8 cellular contexts compared by ENCODE assay signal in genomic region chr5:43120720-43121564, GRCh38. TPM values are rescaled to one million over a fixed set of nuclear protein-coding genes. Genes with fewer than 3 reads are reported as not detected.
A peak's percentile ranks its signal among the peaks of the same experiment; 100 is the strongest.
DNase-seq lines count a peak whose midpoint lies in the region; ATAC-seq and TF ChIP-seq lines count a peak whose summit lies in the region.

ZNF131 (plus strand) TSS chr5:43120914; CDS start chr5:43122054, 1,140 bp downstream.

- H3K27me3 ChIP-seq in SU-DHL-6 (ENCODE audit: low read length) (no peaks in the 10 kb centered on the region), parathyroid adenoma (ENCODE audit: control insufficient read depth, insufficient read depth, low read length) (no peaks in the 10 kb centered on the region), tibial nerve (no peaks in the 10 kb centered on the region)

- peak within 1 kb of the TSS; percentile 90 for H3K4me3 ChIP-seq in SU-DHL-6 (ENCODE audit: insufficient read depth, low read length, poor library complexity, severe bottlenecking)
- H3K4me3 ChIP-seq in parathyroid adenoma (ENCODE audit: low read depth, low read length) = peak within 1 kb of the TSS; percentile 96
- peak within 1 kb of the TSS; percentile 69 to 90 (median 80) for H3K4me3 ChIP-seq in tibial nerve

- H3K9me2 ChIP-seq in SU-DHL-6 (replicated peaks; ENCODE audit: insufficient read depth, low read length) = no peaks in the 10 kb centered on the region

- H3K27ac ChIP-seq in SU-DHL-6 (ENCODE audit: low read depth, low read length) (peak within 1 kb of the TSS; percentile 84), parathyroid adenoma (peak within 1 kb of the TSS; percentile 93), tibial nerve (peak within 1 kb of the TSS; percentile 96 to 99 (median 99))

- no peaks in the 10 kb centered on the region for H4K20me1 ChIP-seq in SU-DHL-6 (ENCODE audit: low read depth, low read length)

- peaks cover 19% of the 10 kb centered on the region for H3K36me3 ChIP-seq in SU-DHL-6 (ENCODE audit: low read length)
- no peaks in the 10 kb centered on the region for H3K36me3 ChIP-seq in parathyroid adenoma (ENCODE audit: control insufficient read depth, insufficient read depth, low read length)
- H3K36me3 ChIP-seq in tibial nerve = peaks cover 0 to 30% (median 0%) of the 10 kb centered on the region in 3 donors

- H3K9me3 ChIP-seq in SU-DHL-6 (ENCODE audit: insufficient read depth, low read length) = no peaks in the 10 kb centered on the region
- H3K9me3 ChIP-seq in parathyroid adenoma (ENCODE audit: control insufficient read depth, low read length) = no peaks in the 10 kb centered on the region
- H3K9me3 ChIP-seq in tibial nerve = no peaks in the 10 kb centered on the region

- peaks cover 4% of the 10 kb centered on the region; the same call in 1 of the 2 replicates for H3F3A ChIP-seq in SU-DHL-6 (ENCODE audit: insufficient read depth)

- TF ChIP-seq POLR2A in GM10847 (IDR thresholded peaks at IDR 0.05; ENCODE audit: extremely low read depth, insufficient read length) (peak; percentile 51), tibial nerve (IDR thresholded peaks at IDR 0.05) (peak; percentile 57 to 74)

- peaks cover 44% of the 10 kb centered on the region for H3K79me2 ChIP-seq in SU-DHL-6 (ENCODE audit: insufficient read depth, low read length)
- peaks cover 10% of the 10 kb centered on the region for H3K79me2 ChIP-seq in parathyroid adenoma

- ATAC-seq in HG02678 (IDR thresholded peaks at IDR 0.05; ENCODE audit: unreplicated experiment) (peak; percentile 94), Right ventricle myocardium superior (ENCODE audit: poor library complexity) (peak; percentile 98)

- H3K4me1 ChIP-seq in parathyroid adenoma = no peaks in the 10 kb centered on the region
- peaks cover 0 to 29% (median 20%) of the 10 kb centered on the region in 4 donors for H3K4me1 ChIP-seq in tibial nerve

- peak within 1 kb of the TSS; percentile 94 for H3K9ac ChIP-seq in SU-DHL-6 (ENCODE audit: low read length)
- peak within 1 kb of the TSS; percentile 43 for H3K9ac ChIP-seq in parathyroid adenoma

- intact Hi-C loops in Right ventricle myocardium superior (cut with DNase I) = no loop called here

- WGBS in tibial nerve, 2 donors = 0 to 1% methylated on average over 25 to 57 of the region's 83 CpGs

- TF ChIP-seq CTCF in SU-DHL-6 (IDR thresholded peaks at IDR 0.05; ENCODE audit: insufficient read depth, low read length, poor library complexity, severe bottlenecking) (no peak), parathyroid adenoma (IDR thresholded peaks at IDR 0.05) (no peak), tibial nerve (IDR thresholded peaks at IDR 0.05) (peak in 2 of 5 experiments; percentile 22 to 38)

- DNase-seq in NCI-H128 (lab: John Stamatoyannopoulos, UW; ENCODE audit: unreplicated experiment) (peak; percentile 96), Right ventricle myocardium superior (peak; percentile 98), tibial nerve (ENCODE audit: low spot score in 2 of 2) (peak; percentile 94)
- peak; percentile 96 for DNase-seq in activated naive CD8-positive, alpha-beta T cell treated with anti-CD3 and anti-CD28 coated beads, Interleukin-2, amount 50 U/mL, for 16 hours (ENCODE audit: low read depth, low spot score)

- H3K4me2 ChIP-seq in SU-DHL-6 (ENCODE audit: low read depth, low read length, poor library complexity, severe bottlenecking) (peak within 1 kb of the TSS; percentile 93), parathyroid adenoma (ENCODE audit: low read length) (peak within 1 kb of the TSS; percentile 97)

- TF ChIP-seq EP300 in tibial nerve (IDR thresholded peaks at IDR 0.05) = peak in 1 of 2 donors; percentile 96

- peak within 1 kb of the TSS; percentile 81 for H2AFZ ChIP-seq in SU-DHL-6 (ENCODE audit: low read depth, low read length, severe bottlenecking)
- peak within 1 kb of the TSS; percentile 95 for H2AFZ ChIP-seq in parathyroid adenoma

RNA-seq across cellular contexts. Expression of gene ZNF131, which starts in this region (rescaled TPM):
- 11.3 TPM for total RNA-seq in Right ventricle myocardium superior
- total RNA-seq in tibial nerve = 10 to 100 TPM; 31.6 to 43.5 (median 33.3) TPM

Comparison
In these comparisons a context has a peak if more than half of its experiments do, and no peak if none do; other contexts are left out.
1. Peak in every context shown above with its lines: DNase-seq, ATAC-seq, H3K4me3 ChIP-seq and H3K27ac ChIP-seq.